ENCODE assay signal across 22 cellular contexts in genomic region chr16:50878966-50879615, GRCh38.
DNase-seq lines count a peak whose midpoint lies in the region; ATAC-seq and TF ChIP-seq lines count a peak whose summit lies in the region.
"Had no signal": no experiment of that assay in that cellular context is flagged by ENCODE, and none has a peak within 500 bp of the region (broad histone marks: within the 10 kb centered on the region; RNA-seq: fewer than 3 reads in every experiment).

No MANE protein-coding gene starts in this region.

- H2BK5ac ChIP-seq in mesendoderm (ENCODE audit: low read length), result no peak overlapping the region

- H2AK5ac ChIP-seq in mesendoderm (ENCODE audit: low read length), result no peak overlapping the region

- DNase-seq in right atrium auricular region (ENCODE audit: low spot score), result peak; percentile 36
- no peak for DNase-seq in left cardiac atrium
- no peak for DNase-seq in endodermal cell
- DNase-seq in mesendoderm, result peak; percentile 29
- DNase-seq in stimulated activated naive CD8-positive, alpha-beta T cell treated with anti-CD3 and anti-CD28 coated beads, Interleukin-15, amount 100 ng/mL, for 72 hours, result no peak
- DNase-seq in activated T-cell treated with anti-CD3 and anti-CD28 coated beads, Interleukin-2, amount 50 U/mL, for 1 hour, result no peak
- DNase-seq in GM13976 (ENCODE audit: low spot score), result no peak
- no peak for DNase-seq in natural killer cell treated with Interleukin-12 subunit alpha and Interleukin-12 subunit beta and Interleukin-15 and Interleukin-18, amount 100 ng/mL, for 72 hours (ENCODE audit: low spot score)
- DNase-seq: activated naive CD4-positive, alpha-beta T cell treated with anti-CD3 and anti-CD28 coated beads, Interleukin-2, amount 50 U/mL, for 16 hours; cerebellar nuclear complex; kidney glomerular epithelial cell; MG63; NCI-H1694; PC-3; Right ventricle myocardium superior; stomach; T-cell had no signal

- H3K4me3 Mint-ChIP-seq in endodermal cell, result peak overlapping the region; percentile 45
- H3K4me3 Mint-ChIP-seq in stimulated activated naive CD8-positive, alpha-beta T cell treated with anti-CD3 and anti-CD28 coated beads, Interleukin-15, amount 100 ng/mL, for 72 hours, result no peak overlapping the region
- H3K4me3 Mint-ChIP-seq in natural killer cell treated with Interleukin-12 subunit alpha and Interleukin-12 subunit beta and Interleukin-15 and Interleukin-18, amount 100 ng/mL, for 72 hours, result no peak overlapping the region
- H3K4me3 Mint-ChIP-seq: T-cell, type B pancreatic cell had no signal

- H2BK15ac ChIP-seq in mesendoderm (replicated peaks; ENCODE audit: low read depth), result no peak overlapping the region

- H3K36me3 Mint-ChIP-seq in endodermal cell (ENCODE audit: low read depth), result no peaks in the 10 kb centered on the region
- no peaks in the 10 kb centered on the region for H3K36me3 Mint-ChIP-seq in natural killer cell treated with Interleukin-12 subunit alpha and Interleukin-12 subunit beta and Interleukin-15 and Interleukin-18, amount 100 ng/mL, for 72 hours
- H3K36me3 Mint-ChIP-seq: T-cell, type B pancreatic cell had no signal

- H3K18ac ChIP-seq in mesendoderm (ENCODE audit: low read length), result no peak overlapping the region

- H2BK120ac ChIP-seq in mesendoderm (ENCODE audit: low read depth, low read length), result no peak overlapping the region

- WGBS in endodermal cell (ENCODE audit: insufficient coverage in 1 of 2, insufficient read length in 1 of 2), 2 experiments, result 89 to 94% methylated on average over 14 to 15 of the region's 15 CpGs
- no CpG with 5 or more reads among the region's 15 CpGs for WGBS in mesendoderm (ENCODE audit: extremely low coverage, insufficient coverage, low lambda C conversion rate)

- no peak overlapping the region for H4K5ac ChIP-seq in mesendoderm (ENCODE audit: low read length)

- no peak overlapping the region for H3K4ac ChIP-seq in mesendoderm (ENCODE audit: low read depth, low read length)

- ATAC-seq in left cardiac atrium, result no peak
- no peak for ATAC-seq in stimulated activated naive CD8-positive, alpha-beta T cell treated with anti-CD3 and anti-CD28 coated beads, Interleukin-15, amount 100 ng/mL, for 72 hours
- no peak for ATAC-seq in natural killer cell treated with Interleukin-12 subunit alpha and Interleukin-12 subunit beta and Interleukin-15 and Interleukin-18, amount 100 ng/mL, for 72 hours
- ATAC-seq: PC-3, T-cell had no signal

- H3K4me3 ChIP-seq in right atrium auricular region, result no peak overlapping the region
- no peak overlapping the region for H3K4me3 ChIP-seq in endodermal cell (ENCODE audit: low read length)
- H3K4me3 ChIP-seq in mesendoderm (ENCODE audit: low read length), result no peak overlapping the region
- H3K4me3 ChIP-seq: ascending aorta, hepatocyte, MG63, pancreas, stomach had no signal

- H3K36me3 ChIP-seq in right atrium auricular region, result no peaks in the 10 kb centered on the region
- no peaks in the 10 kb centered on the region for H3K36me3 ChIP-seq in endodermal cell (ENCODE audit: control insufficient read depth, insufficient read depth, low read length)
- H3K36me3 ChIP-seq in mesendoderm (ENCODE audit: control insufficient read depth, insufficient read depth, low read length), result no peaks in the 10 kb centered on the region
- H3K36me3 ChIP-seq: ascending aorta, MG63, pancreas, stomach had no signal

- H3K9ac ChIP-seq in endodermal cell (ENCODE audit: extremely low read depth, low read length, poor library complexity, severe bottlenecking), result no peak overlapping the region
- no peak overlapping the region for H3K9ac ChIP-seq in mesendoderm (ENCODE audit: low read length)

- H3K27me3 Mint-ChIP-seq in endodermal cell (ENCODE audit: insufficient read depth), result peaks cover 12% of the 10 kb centered on the region
- peaks cover 58% of the 10 kb centered on the region for H3K27me3 Mint-ChIP-seq in stimulated activated naive CD8-positive, alpha-beta T cell treated with anti-CD3 and anti-CD28 coated beads, Interleukin-15, amount 100 ng/mL, for 72 hours
- peaks cover 28 to 35% of the 10 kb centered on the region in 2 donors for H3K27me3 Mint-ChIP-seq in natural killer cell treated with Interleukin-12 subunit alpha and Interleukin-12 subunit beta and Interleukin-15 and Interleukin-18, amount 100 ng/mL, for 72 hours

- no peak overlapping the region for H4K8ac ChIP-seq in mesendoderm (ENCODE audit: low read depth, low read length)

- H3K27me3 ChIP-seq in right atrium auricular region, result no peaks in the 10 kb centered on the region
- no peaks in the 10 kb centered on the region for H3K27me3 ChIP-seq in endodermal cell (ENCODE audit: control insufficient read depth, insufficient read depth, low read length, poor library complexity, severe bottlenecking)
- no peaks in the 10 kb centered on the region for H3K27me3 ChIP-seq in mesendoderm (ENCODE audit: insufficient read depth, low read length, poor library complexity)
- H3K27me3 ChIP-seq: ascending aorta, foreskin keratinocyte, MG63, pancreas had no signal

- intact Hi-C loops in left cardiac atrium (cut with DNase I), result no loop called here

- in situ Hi-C loops in GM13976 (cut with MboI; ENCODE audit: low sequenced_read_pairs, unreplicated experiment), result no loop called here

- no peak overlapping the region for H3K27ac ChIP-seq in right atrium auricular region
- H3K27ac ChIP-seq in endodermal cell (ENCODE audit: low read depth, low read length), result no peak overlapping the region
- H3K27ac ChIP-seq in mesendoderm (ENCODE audit: low read depth, low read length), result no peak overlapping the region
- H3K27ac ChIP-seq: ascending aorta, foreskin keratinocyte, hepatocyte, stomach had no signal

- TF ChIP-seq CTCF in right atrium auricular region (IDR thresholded peaks at IDR 0.05) (no peak), endodermal cell (conservative IDR thresholded peaks at IDR 0.05) (no peak), GM13976 (IDR thresholded peaks at IDR 0.05; ENCODE audit: borderline replicate concordance, control extremely low read depth, extremely low read depth, insufficient read depth, missing control alignments) (no peak)

- H3K56ac ChIP-seq in mesendoderm (ENCODE audit: low read length), result no peak overlapping the region

- no peaks in the 10 kb centered on the region for H3K9me3 Mint-ChIP-seq in endodermal cell
- no peaks in the 10 kb centered on the region for H3K9me3 Mint-ChIP-seq in stimulated activated naive CD8-positive, alpha-beta T cell treated with anti-CD3 and anti-CD28 coated beads, Interleukin-15, amount 100 ng/mL, for 72 hours
- H3K9me3 Mint-ChIP-seq in natural killer cell treated with Interleukin-12 subunit alpha and Interleukin-12 subunit beta and Interleukin-15 and Interleukin-18, amount 100 ng/mL, for 72 hours, result no peaks in the 10 kb centered on the region
- H3K9me3 Mint-ChIP-seq: T-cell, type B pancreatic cell had no signal

- H3K4me2 ChIP-seq in mesendoderm (ENCODE audit: low read length), result no peak overlapping the region

- H3K4me1 ChIP-seq in right atrium auricular region (no peaks in the 10 kb centered on the region), endodermal cell (ENCODE audit: control insufficient read depth, insufficient read depth, low read length) (peaks cover 7% of the 10 kb centered on the region), mesendoderm (ENCODE audit: control insufficient read depth, low read depth, low read length) (peaks cover 2% of the 10 kb centered on the region)
- H3K4me1 ChIP-seq: ascending aorta, foreskin keratinocyte, pancreas, stomach had no signal

- peaks cover 14% of the 10 kb centered on the region for H3K4me1 Mint-ChIP-seq in endodermal cell
- H3K4me1 Mint-ChIP-seq in stimulated activated naive CD8-positive, alpha-beta T cell treated with anti-CD3 and anti-CD28 coated beads, Interleukin-15, amount 100 ng/mL, for 72 hours, result no peaks in the 10 kb centered on the region
- no peaks in the 10 kb centered on the region for H3K4me1 Mint-ChIP-seq in natural killer cell treated with Interleukin-12 subunit alpha and Interleukin-12 subunit beta and Interleukin-15 and Interleukin-18, amount 100 ng/mL, for 72 hours (ENCODE audit: low read depth in 2 of 2)
- H3K4me1 Mint-ChIP-seq: T-cell had no signal

- H3K79me2 ChIP-seq in mesendoderm (ENCODE audit: control insufficient read depth, insufficient read depth, low read length), result no peaks in the 10 kb centered on the region
- H3K79me2 ChIP-seq: hepatocyte had no signal

- no peak overlapping the region for H3K27ac Mint-ChIP-seq in endodermal cell
- H3K27ac Mint-ChIP-seq in stimulated activated naive CD8-positive, alpha-beta T cell treated with anti-CD3 and anti-CD28 coated beads, Interleukin-15, amount 100 ng/mL, for 72 hours, result no peak overlapping the region
- no peak overlapping the region for H3K27ac Mint-ChIP-seq in natural killer cell treated with Interleukin-12 subunit alpha and Interleukin-12 subunit beta and Interleukin-15 and Interleukin-18, amount 100 ng/mL, for 72 hours
- H3K27ac Mint-ChIP-seq: type B pancreatic cell had no signal

- H3K9me3 ChIP-seq in right atrium auricular region (no peaks in the 10 kb centered on the region), endodermal cell (ENCODE audit: control insufficient read depth, low read length) (no peaks in the 10 kb centered on the region)
- H3K9me3 ChIP-seq: ascending aorta, MG63, pancreas had no signal

- no peaks in the 10 kb centered on the region for H3K79me1 ChIP-seq in mesendoderm (ENCODE audit: low read length)

- no peak overlapping the region for H3K23ac ChIP-seq in mesendoderm (ENCODE audit: low read length)

Comparison
In these comparisons a context has a peak if more than half of its experiments do, and no peak if none do; other contexts are left out.
1. DNase-seq: peak in right atrium auricular region (single experiment) and mesendoderm (single experiment); none in left cardiac atrium (single experiment), endodermal cell (single experiment), stimulated activated naive CD8-positive, alpha-beta T cell treated with anti-CD3 and anti-CD28 coated beads, Interleukin-15, amount 100 ng/mL, for 72 hours (0 of 2), activated T-cell treated with anti-CD3 and anti-CD28 coated beads, Interleukin-2, amount 50 U/mL, for 1 hour (single experiment), GM13976 (single experiment) and natural killer cell treated with Interleukin-12 subunit alpha and Interleukin-12 subunit beta and Interleukin-15 and Interleukin-18, amount 100 ng/mL, for 72 hours (single experiment).